8 cellular contexts compared by ENCODE assay signal in genomic region chr17:16521070-16521727, GRCh38. TPM values are rescaled to one million over a fixed set of nuclear protein-coding genes. Genes with fewer than 3 reads are reported as not detected.
DNase-seq lines count a peak whose midpoint lies in the region; ATAC-seq, FAIRE-seq and TF ChIP-seq lines count a peak whose summit lies in the region.

No MANE protein-coding gene starts in this region.

- H3K9me3 ChIP-seq in OCI-LY3 (ENCODE audit: insufficient read depth, low read length) = no peaks in the 10 kb centered on the region
- no peaks in the 10 kb centered on the region for H3K9me3 ChIP-seq in naive thymus-derived CD4-positive, alpha-beta T cell (ENCODE audit: control insufficient read depth in 2 of 3, low read length in 3 of 3)

- H3K36me3 ChIP-seq in OCI-LY3 (replicated peaks; ENCODE audit: low read depth, low read length) = no peaks in the 10 kb centered on the region
- no peaks in the 10 kb centered on the region for H3K36me3 ChIP-seq in naive thymus-derived CD4-positive, alpha-beta T cell (ENCODE audit: control insufficient read depth in 2 of 3, insufficient read depth in 3 of 3, low read length in 3 of 3)

- no peak overlapping the region for H3K9ac ChIP-seq in OCI-LY3 (ENCODE audit: low read length)

- CTCF ChIA-PET in naive thymus-derived CD4-positive, alpha-beta T cell (lab: Charles Lee) = interaction anchor here (0.7 to 5.0 kb wide), 16 partner anchors 9 to 319 kb away, joined by 3 to 52 read pairs (median 4); partner anchors contain the start of gene CENPV

- TF ChIP-seq CTCF in OCI-LY3 (IDR thresholded peaks at IDR 0.05; ENCODE audit: low read depth, low read length) = peak; percentile 78
- TF ChIP-seq CTCF in epithelial cell of proximal tubule (conservative IDR thresholded peaks at IDR 0.05; ENCODE audit: low read depth, low read length) = peak; percentile 98

- POLR2A ChIA-PET in naive thymus-derived CD4-positive, alpha-beta T cell (lab: Charles Lee) = no interaction called here

- peak; percentile 93 for FAIRE-seq in A204.1 (lab: Jason Lieb, UNC)

- peak; percentile 70 for ATAC-seq in GM18502 (IDR thresholded peaks at IDR 0.05; ENCODE audit: poor library complexity, unreplicated experiment)
- peak; percentile 95 for ATAC-seq in naive thymus-derived CD4-positive, alpha-beta T cell

- H3K36me3 Mint-ChIP-seq in naive thymus-derived CD4-positive, alpha-beta T cell = no peaks in the 10 kb centered on the region

- peak overlapping the region; percentile 44 for H3K4me2 ChIP-seq in OCI-LY3 (ENCODE audit: low read length)

- DNase-seq in HuH-7 (ENCODE audit: low spot score) = peak; percentile 71
- DNase-seq in activated CD8-positive, alpha-beta memory T cell treated with anti-CD3 and anti-CD28 coated beads, Interleukin-2, amount 50 U/mL, for 4 hours = peak; percentile 57
- DNase-seq in epithelial cell of proximal tubule (ENCODE audit: low read depth) = peak; percentile 64
- DNase-seq in naive thymus-derived CD4-positive, alpha-beta T cell = peak; percentile 21 to 71 (median 62)
- DNase-seq in stimulated activated naive CD4-positive, alpha-beta T cell treated with Interleukin-2 at 50 U/mL for 16 hours (lab: John Stamatoyannopoulos, UW) = peak; percentile 54

- H3K4me3 Mint-ChIP-seq in naive thymus-derived CD4-positive, alpha-beta T cell = no peak overlapping the region

- peaks cover 0 to 13% (median 5%) of the 10 kb centered on the region in 7 donors for H3K4me1 Mint-ChIP-seq in naive thymus-derived CD4-positive, alpha-beta T cell

- H3K4me1 ChIP-seq in OCI-LY3 (ENCODE audit: low read length) = no peaks in the 10 kb centered on the region
- no peaks in the 10 kb centered on the region for H3K4me1 ChIP-seq in naive thymus-derived CD4-positive, alpha-beta T cell (ENCODE audit: control insufficient read depth in 2 of 2, insufficient read depth in 2 of 2, low read length in 2 of 2)

- no peaks in the 10 kb centered on the region for H3K79me2 ChIP-seq in OCI-LY3 (ENCODE audit: low read length)

- H3K27ac Mint-ChIP-seq in naive thymus-derived CD4-positive, alpha-beta T cell = peak overlapping the region in 1 of 9 donors; percentile 2

- H3K27me3 Mint-ChIP-seq in naive thymus-derived CD4-positive, alpha-beta T cell = peaks cover 16 to 38% (median 24%) of the 10 kb centered on the region in 5 donors

- H2AFZ ChIP-seq in OCI-LY3 (ENCODE audit: low read depth, low read length) = peak overlapping the region; percentile 68

- H3K4me3 ChIP-seq in OCI-LY3 (ENCODE audit: low read length) = no peak overlapping the region
- H3K4me3 ChIP-seq in epithelial cell of proximal tubule (ENCODE audit: low read depth, low read length) = no peak overlapping the region
- no peak overlapping the region for H3K4me3 ChIP-seq in naive thymus-derived CD4-positive, alpha-beta T cell (ENCODE audit: low read length)

- no peaks in the 10 kb centered on the region for H4K20me1 ChIP-seq in OCI-LY3 (ENCODE audit: insufficient read depth, low read length)

- no peak overlapping the region for H3K27ac ChIP-seq in OCI-LY3 (ENCODE audit: low read length)
- no peak overlapping the region for H3K27ac ChIP-seq in naive thymus-derived CD4-positive, alpha-beta T cell (ENCODE audit: low read depth, low read length)

- intact Hi-C loops in naive thymus-derived CD4-positive, alpha-beta T cell (cut with micrococcal nuclease) = loop anchor here (1.0 kb wide), 5 partner anchors 68 to 217 kb away; no protein-coding TSS in a partner anchor

- no peaks in the 10 kb centered on the region for H3K27me3 ChIP-seq in OCI-LY3 (ENCODE audit: low read depth, low read length)
- no peaks in the 10 kb centered on the region for H3K27me3 ChIP-seq in naive thymus-derived CD4-positive, alpha-beta T cell (ENCODE audit: control insufficient read depth in 2 of 2, insufficient read depth in 2 of 2, low read length in 2 of 2)

- H3K9me3 Mint-ChIP-seq in naive thymus-derived CD4-positive, alpha-beta T cell = no peaks in the 10 kb centered on the region

RNA-seq across cellular contexts. Expression of gene LRRC75A, which starts 29.2 kb away (rescaled TPM):
- 0.22 and 0.23 TPM in 2 replicates for total RNA-seq in epithelial cell of proximal tubule
- total RNA-seq in naive thymus-derived CD4-positive, alpha-beta T cell = 1 to 10 TPM in 4 of 5 experiments, under 1 TPM in 1; 0.92 to 5.2 (median 3.8) TPM
- 1 to 10 TPM; 1.7 to 2.6 TPM for polyA plus RNA-seq in naive thymus-derived CD4-positive, alpha-beta T cell

RNA-seq across cellular contexts. Expression of gene ZNF287, which starts 47.8 kb away (rescaled TPM):
- total RNA-seq in epithelial cell of proximal tubule = 3.3 and 5.2 TPM in 2 replicates
- total RNA-seq in naive thymus-derived CD4-positive, alpha-beta T cell = 10 to 100 TPM in 4 of 5 experiments, 1 to 10 TPM in 1; 9.6 to 18.1 (median 13.4) TPM
- polyA plus RNA-seq in naive thymus-derived CD4-positive, alpha-beta T cell = 10 to 100 TPM; 12.9 to 13.5 TPM
